ENCODE assay signal across 8 cellular contexts in genomic region chr20:34516038-34516873, GRCh38. TPM values are rescaled to one million over a fixed set of nuclear protein-coding genes. Genes with fewer than 3 reads are reported as not detected.
DNase-seq lines count a peak whose midpoint lies in the region; ATAC-seq and TF ChIP-seq lines count a peak whose summit lies in the region.

TSS of gene DYNLRB1 (plus strand) at chr20:34516422. CDS start at chr20:34516459, 37 bp downstream.

- H3K4me3 Mint-ChIP-seq in activated T-cell treated with anti-CD3 and anti-CD28 coated beads, Interleukin-2, amount 50 U/mL, for 24 hours = peak within 1 kb of the TSS; percentile 94

- DNase-seq in DMS153 treated with DMSO at 0.1 percent for 48 hours (lab: John Stamatoyannopoulos, UW; ENCODE audit: unreplicated experiment) (peak; percentile 94), KG1 (lab: John Stamatoyannopoulos, UW) (peak; percentile 94), erythroblast (lab: John Stamatoyannopoulos, UW) (peak; percentile 95 to 97)
- DNase-seq in activated T-cell treated with anti-CD3 and anti-CD28 coated beads, Interleukin-2, amount 50 U/mL, for 24 hours = peak; percentile 95
- peak; percentile 89 for DNase-seq in stimulated activated CD8-positive, alpha-beta memory T cell treated with anti-CD3 and anti-CD28 coated beads, Interleukin-4, amount 100 ng/mL, for 4 hours (ENCODE audit: low read depth in 2 of 2, low spot score in 1 of 2)

- peaks cover 49% of the 10 kb centered on the region for H3K4me1 Mint-ChIP-seq in activated T-cell treated with anti-CD3 and anti-CD28 coated beads, Interleukin-2, amount 50 U/mL, for 24 hours (ENCODE audit: low read depth)

- peak within 1 kb of the TSS; percentile 97 for H3K27ac ChIP-seq in mucosa of rectum (ENCODE audit: low read depth in 2 of 2, low read length in 2 of 2)

- H3K27me3 ChIP-seq in mucosa of rectum (ENCODE audit: control insufficient read depth in 2 of 2, insufficient read depth in 2 of 2, low read length in 2 of 2) = no peaks in the 10 kb centered on the region

- H3K4me1 ChIP-seq in mucosa of rectum (ENCODE audit: control insufficient read depth in 2 of 2, insufficient read depth in 2 of 2, low read length in 2 of 2) = peaks cover 8 to 14% of the 10 kb centered on the region in 2 donors

- peaks cover 48% of the 10 kb centered on the region for H3K36me3 Mint-ChIP-seq in activated T-cell treated with anti-CD3 and anti-CD28 coated beads, Interleukin-2, amount 50 U/mL, for 24 hours (ENCODE audit: low read depth)

- ATAC-seq in GM21717 (IDR thresholded peaks at IDR 0.05; ENCODE audit: unreplicated experiment) = peak; percentile 60

- peak within 1 kb of the TSS; percentile 76 to 93 for H3K9ac ChIP-seq in mucosa of rectum (ENCODE audit: low read depth in 1 of 2, low read length in 2 of 2)

- no peaks in the 10 kb centered on the region for H3K27me3 Mint-ChIP-seq in activated T-cell treated with anti-CD3 and anti-CD28 coated beads, Interleukin-2, amount 50 U/mL, for 24 hours

- peak within 1 kb of the TSS; percentile 88 to 96 for H3K4me3 ChIP-seq in mucosa of rectum (ENCODE audit: low read length in 2 of 2)

- TF ChIP-seq POLR2A in erythroblast (IDR thresholded peaks at IDR 0.05; ENCODE audit: low read length) = peak; percentile 87

- peak within 1 kb of the TSS; percentile 99 for H3K27ac Mint-ChIP-seq in activated T-cell treated with anti-CD3 and anti-CD28 coated beads, Interleukin-2, amount 50 U/mL, for 24 hours

- no peaks in the 10 kb centered on the region for H3K9me3 Mint-ChIP-seq in activated T-cell treated with anti-CD3 and anti-CD28 coated beads, Interleukin-2, amount 50 U/mL, for 24 hours

- no peaks in the 10 kb centered on the region for H3K9me3 ChIP-seq in mucosa of rectum (ENCODE audit: control insufficient read depth in 2 of 2, low read length in 2 of 2)

- H3K36me3 ChIP-seq in mucosa of rectum (ENCODE audit: control insufficient read depth in 2 of 2, insufficient read depth in 2 of 2, low read length in 2 of 2) = no peaks in the 10 kb centered on the region

TF ChIP-seq in PFSK-1, 5 proteins besides CTCF, POLR2A, EP300 and RAD21:
- TF ChIP-seq TAF1 (IDR thresholded peaks at IDR 0.05; ENCODE audit: borderline replicate concordance, insufficient read depth, low read length) = peak; percentile 46; the same call in 1 of the 2 replicates
- TF ChIP-seq POLR2AphosphoS5 (IDR thresholded peaks at IDR 0.05; ENCODE audit: low read depth, low read length) = peak; percentile 89
- TF ChIP-seq REST (IDR thresholded peaks at IDR 0.05; ENCODE audit: insufficient read depth in 1 of 2, low read depth in 2 of 2, low read length in 2 of 2) = no peak; a peak in 1 of 4 replicates
- 0 out of 2 replicates have a peak, but pooled peaks have one; percentile 50 for TF ChIP-seq SIN3A (IDR thresholded peaks at IDR 0.05; ENCODE audit: borderline replicate concordance, insufficient read depth, low read length)
- TF ChIP-seq FOXP2 (optimal IDR thresholded peaks at IDR 0.05; ENCODE audit: borderline replicate concordance, extremely low read depth, extremely low read length, insufficient read depth) = peak; percentile 61

RNA-seq across cellular contexts. Expression of gene DYNLRB1, which starts in this region (rescaled TPM):
- 257 TPM for polyA plus RNA-seq in PFSK-1 (2012; ENCODE audit: insufficient read length, low read depth)

Comparison
In these comparisons a context has a peak if more than half of its experiments do, and no peak if none do; other contexts are left out.
1. Peak in every context shown above with its lines: DNase-seq, ATAC-seq, H3K4me3 ChIP-seq and H3K27ac ChIP-seq.